9 cellular contexts compared by ENCODE assay signal in the genomic region with DNA sequence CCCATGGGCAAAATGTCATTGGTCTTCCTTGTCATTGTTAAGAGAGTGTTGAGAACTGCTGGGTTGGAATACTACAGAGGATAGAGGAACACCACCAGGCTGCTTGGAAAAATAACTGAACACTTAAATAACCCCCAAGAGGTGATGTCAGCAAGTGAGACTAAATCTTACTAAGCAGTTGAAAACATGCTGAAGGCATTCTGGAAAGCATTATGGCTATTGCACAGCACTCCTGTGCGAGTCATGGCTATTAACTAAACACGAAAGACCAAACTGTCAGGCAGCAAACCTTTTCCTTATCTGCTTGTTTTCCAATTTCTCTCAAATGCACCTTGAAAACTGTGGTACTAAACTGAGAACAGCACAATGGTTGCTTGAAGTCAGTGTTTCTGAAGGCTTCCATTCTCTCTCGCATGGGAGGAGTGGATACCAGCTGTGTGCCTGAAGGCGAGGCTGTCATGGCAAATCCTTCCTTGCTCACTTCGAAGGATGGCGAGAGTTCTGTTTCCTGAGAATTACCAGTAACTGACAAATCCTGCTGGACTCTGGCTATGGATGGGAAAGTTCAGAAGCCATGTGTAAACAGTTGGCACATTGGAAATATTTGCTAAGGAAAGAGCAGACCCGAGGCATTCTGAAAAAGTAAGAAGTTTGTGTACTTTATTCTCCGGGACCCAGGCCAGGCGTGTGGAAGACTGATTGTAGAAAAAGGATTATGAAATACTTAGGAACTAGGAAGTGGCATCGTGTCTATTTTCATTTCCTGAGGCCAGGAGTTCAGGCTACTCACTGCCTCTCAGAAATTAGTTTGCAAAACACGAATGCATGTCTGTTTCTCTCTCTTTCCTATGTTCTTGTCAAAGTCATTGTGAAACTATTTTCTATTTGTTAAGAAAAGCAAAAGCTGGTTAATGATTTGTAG.
DNase-seq lines count a peak whose midpoint lies in the region; ATAC-seq, FAIRE-seq and TF ChIP-seq lines count a peak whose summit lies in the region.
"Had no signal": no experiment of that assay in that cellular context is flagged by ENCODE, and none has a peak within 500 bp of the region (broad histone marks: within the 10 kb centered on the region; RNA-seq: fewer than 3 reads in every experiment).

No MANE protein-coding gene starts in this region.

- TF ChIP-seq CTCF in omental fat pad (IDR thresholded peaks at IDR 0.05), result no peak

- H3K4me1 Mint-ChIP-seq in stimulated activated effector memory CD8-positive, alpha-beta T cell treated with anti-CD3 and anti-CD28 coated beads, Interleukin-12 subunit alpha, Interleukin-12 subunit beta, amount 100 ng/mL, for 72 hours, result no peaks in the 10 kb centered on the region
- H3K4me1 Mint-ChIP-seq: activated B cell treated with CpG ODN at 0.5 μM for 24 hours had no signal

- H3K27ac ChIP-seq in epithelial cell of prostate, result peak overlapping the region; percentile 66

- peaks cover 3% of the 10 kb centered on the region for H3K9me3 Mint-ChIP-seq in stimulated activated effector memory CD8-positive, alpha-beta T cell treated with anti-CD3 and anti-CD28 coated beads, Interleukin-12 subunit alpha, Interleukin-12 subunit beta, amount 100 ng/mL, for 72 hours
- H3K9me3 Mint-ChIP-seq: activated B cell treated with CpG ODN at 0.5 μM for 24 hours had no signal

- no peak for FAIRE-seq in HTR-8/SVneo (lab: Jason Lieb, UNC)

- peak; percentile 93 for ATAC-seq in omental fat pad (ENCODE audit: low FRiP score)
- ATAC-seq in stimulated activated effector memory CD8-positive, alpha-beta T cell treated with anti-CD3 and anti-CD28 coated beads, Interleukin-12 subunit alpha, Interleukin-12 subunit beta, amount 100 ng/mL, for 72 hours, result no peak

- H3K27ac Mint-ChIP-seq in stimulated activated effector memory CD8-positive, alpha-beta T cell treated with anti-CD3 and anti-CD28 coated beads, Interleukin-12 subunit alpha, Interleukin-12 subunit beta, amount 100 ng/mL, for 72 hours, result no peak overlapping the region
- H3K27ac Mint-ChIP-seq: activated B cell treated with CpG ODN at 0.5 μM for 24 hours had no signal

- no peak overlapping the region for H3K4me3 Mint-ChIP-seq in stimulated activated effector memory CD8-positive, alpha-beta T cell treated with anti-CD3 and anti-CD28 coated beads, Interleukin-12 subunit alpha, Interleukin-12 subunit beta, amount 100 ng/mL, for 72 hours
- H3K4me3 Mint-ChIP-seq: activated B cell treated with CpG ODN at 0.5 μM for 24 hours had no signal

- DNase-seq in Daoy (ENCODE audit: low read depth) (peak; percentile 40), HS-5 (ENCODE audit: low read depth) (peak; percentile 68), epithelial cell of prostate (ENCODE audit: low read depth, low spot score) (no peak), omental fat pad (ENCODE audit: low spot score) (no peak), cerebellar nuclear complex (lab: John Stamatoyannopoulos, UW) (no peak), HTR-8/SVneo (ENCODE audit: insufficient read length, low spot score) (no peak)
- DNase-seq in stimulated activated effector memory CD8-positive, alpha-beta T cell treated with anti-CD3 and anti-CD28 coated beads, Interleukin-12 subunit alpha, Interleukin-12 subunit beta, amount 100 ng/mL, for 72 hours (ENCODE audit: low spot score in 2 of 2), result no peak
- no peak for DNase-seq in effector CD4-positive, alpha-beta T cell
- DNase-seq: activated B cell treated with CpG ODN at 0.5 μM for 24 hours had no signal

- no peaks in the 10 kb centered on the region for H3K36me3 Mint-ChIP-seq in stimulated activated effector memory CD8-positive, alpha-beta T cell treated with anti-CD3 and anti-CD28 coated beads, Interleukin-12 subunit alpha, Interleukin-12 subunit beta, amount 100 ng/mL, for 72 hours

Comparison
In these comparisons a context has a peak if more than half of its experiments do, and no peak if none do; other contexts are left out.
1. DNase-seq: peak in Daoy (single experiment) and HS-5 (single experiment); none in epithelial cell of prostate (single experiment), omental fat pad (single experiment), stimulated activated effector memory CD8-positive, alpha-beta T cell treated with anti-CD3 and anti-CD28 coated beads, Interleukin-12 subunit alpha, Interleukin-12 subunit beta, amount 100 ng/mL, for 72 hours (0 of 2), effector CD4-positive, alpha-beta T cell (single experiment), cerebellar nuclear complex (0 of 2) and HTR-8/SVneo (single experiment).